Comparison of ENCODE assay signal across 8 cellular contexts in genomic region chr1:155598842-155599331, GRCh38.
A peak's percentile ranks its signal among the peaks of the same experiment; 100 is the strongest.
DNase-seq lines count a peak whose midpoint lies in the region; ATAC-seq lines count a peak whose summit lies in the region.

No MANE protein-coding gene starts in this region.

- H3K27me3 ChIP-seq in iPS-15b (ENCODE audit: control insufficient read depth, insufficient read depth, low read length) = no peaks in the 10 kb centered on the region

- H3K9ac ChIP-seq in iPS-15b (ENCODE audit: low read depth, low read length) = peak overlapping the region; percentile 9

- H3K36me3 ChIP-seq in iPS-15b (ENCODE audit: control insufficient read depth, insufficient read depth, low read length) = no peaks in the 10 kb centered on the region

- no peaks in the 10 kb centered on the region for H3K9me3 ChIP-seq in iPS-15b (ENCODE audit: control insufficient read depth, insufficient read depth, low read length)

- peaks cover 10% of the 10 kb centered on the region for H3K4me1 ChIP-seq in iPS-15b (ENCODE audit: control insufficient read depth, insufficient read depth, low read length)

- H3K4me3 ChIP-seq in iPS-15b (ENCODE audit: low read depth, low read length) = peak overlapping the region; percentile 22

- no peak for ATAC-seq in HG03521 (IDR thresholded peaks at IDR 0.05; ENCODE audit: unreplicated experiment)
- no peak for ATAC-seq in HG02840 (IDR thresholded peaks at IDR 0.05; ENCODE audit: low FRiP score, unreplicated experiment)

- peak overlapping the region; percentile 49 for H3K27ac ChIP-seq in substantia nigra (ENCODE audit: low read depth, low read length, poor library complexity, severe bottlenecking)

- DNase-seq in activated CD4-positive, alpha-beta T cell treated with anti-CD3 and anti-CD28 coated beads, Interleukin-2, amount 50 U/mL, for 1 hour = peak; percentile 3
- no peak for DNase-seq in activated CD4-positive, alpha-beta T cell treated with anti-CD3 and anti-CD28 coated beads for 4 hours
- peak in 33 of 56 donors; percentile 2 to 51 (median 14) for DNase-seq in amygdala (lab: John Stamatoyannopoulos, UW)
- DNase-seq in substantia nigra (lab: John Stamatoyannopoulos, UW) = peak in 25 of 49 donors; percentile 2 to 61 (median 20)
- DNase-seq in epidermal melanocyte (ENCODE audit: insufficient read length, low spot score) = no peak

Comparison
In these comparisons a context has a peak if more than half of its experiments do, and no peak if none do; other contexts are left out.
1. DNase-seq: peak in activated CD4-positive, alpha-beta T cell treated with anti-CD3 and anti-CD28 coated beads, Interleukin-2, amount 50 U/mL, for 1 hour (single experiment), amygdala (33 of 56) and substantia nigra (25 of 49); none in activated CD4-positive, alpha-beta T cell treated with anti-CD3 and anti-CD28 coated beads for 4 hours (0 of 2) and epidermal melanocyte (single experiment).